ENCODE assay signal across 19 cellular contexts in the genomic region with DNA sequence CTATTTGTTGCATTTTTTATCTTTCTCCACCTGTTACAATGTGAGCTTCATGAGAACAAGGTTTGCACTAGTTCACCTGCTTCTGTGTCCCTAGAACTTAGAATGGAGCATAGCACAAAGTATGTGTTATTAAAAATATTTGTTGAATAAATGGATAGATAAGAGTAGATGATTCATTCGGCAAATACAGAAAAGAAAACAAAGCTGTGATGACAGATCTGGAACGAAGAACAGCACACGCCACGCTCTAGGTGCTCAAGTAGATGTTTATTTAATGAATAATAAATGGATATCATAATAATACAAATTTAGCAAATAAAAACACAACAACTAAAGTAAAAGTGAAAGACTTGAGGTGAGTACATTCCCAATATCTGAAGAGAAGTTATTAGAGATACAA.
DNase-seq lines count a peak whose midpoint lies in the region; ATAC-seq and TF ChIP-seq lines count a peak whose summit lies in the region.
"Had no signal": no experiment of that assay in that cellular context is flagged by ENCODE, and none has a peak within 500 bp of the region (broad histone marks: within the 10 kb centered on the region; RNA-seq: fewer than 3 reads in every experiment).

No MANE protein-coding gene starts in this region.

- no peaks in the 10 kb centered on the region for H3K27me3 ChIP-seq in breast epithelium
- no peaks in the 10 kb centered on the region for H3K27me3 ChIP-seq in Peyer's patch
- H3K27me3 ChIP-seq: SJSA1 had no signal

- H3K4me1 ChIP-seq in breast epithelium (no peaks in the 10 kb centered on the region), Peyer's patch (no peaks in the 10 kb centered on the region)
- H3K4me1 ChIP-seq: SJSA1 had no signal

- CTCF ChIA-PET in MCF 10A (lab: Yijun Ruan, JAX): interaction anchor here (0.6 kb wide), 1 partner anchor 225 kb away, joined by 3 read pairs; no protein-coding TSS in a partner anchor

- H3K36me3 Mint-ChIP-seq in MCF 10A (ENCODE audit: insufficient read depth, unreplicated experiment): no peaks in the 10 kb centered on the region

- TF ChIP-seq CTCF in MCF 10A (IDR thresholded peaks at IDR 0.05; ENCODE audit: unreplicated experiment) (no peak), breast epithelium (IDR thresholded peaks at IDR 0.05) (no peak), cardiac fibroblast (IDR thresholded peaks at IDR 0.05; ENCODE audit: low read depth, low read length) (no peak), fibroblast of the aortic adventitia (IDR thresholded peaks at IDR 0.05; ENCODE audit: insufficient read depth, low read length) (no peak), Peyer's patch (IDR thresholded peaks at IDR 0.05) (no peak)

- H3K4me3 Mint-ChIP-seq in MCF 10A (ENCODE audit: unreplicated experiment): no peak overlapping the region
- H3K4me3 Mint-ChIP-seq: B cell had no signal

- DNase-seq in MCF 10A (ENCODE audit: unreplicated experiment) (peak; percentile 8), breast epithelium (ENCODE audit: low spot score in 2 of 2) (no peak), cardiac fibroblast (ENCODE audit: low read depth in 2 of 2) (peak; percentile 31 to 71), fibroblast of the aortic adventitia (ENCODE audit: low read depth) (peak; percentile 67), Peyer's patch (no peak), HuH-7 (ENCODE audit: low spot score) (no peak)
- DNase-seq: 8988T, IMR-90, Karpas-422, MM.1S, NCI-H1092, NCI-H2081, NCI-H510A treated with DMSO at 0.1 percent for 48 hours, NCI-H82 had no signal

- peaks cover 6% of the 10 kb centered on the region for H3K4me1 Mint-ChIP-seq in MCF 10A (ENCODE audit: insufficient read depth, unreplicated experiment)
- H3K4me1 Mint-ChIP-seq: B cell had no signal

- POLR2A ChIA-PET in MCF 10A (lab: Yijun Ruan, JAX): interaction anchor here (0.7 to 1.5 kb wide), 3 partner anchors 9 to 87 kb away, joined by 3 to 6 read pairs (median 3); no protein-coding TSS in a partner anchor

- ATAC-seq in HG03457 (IDR thresholded peaks at IDR 0.05; ENCODE audit: unreplicated experiment) (no peak), GM21529 (IDR thresholded peaks at IDR 0.05; ENCODE audit: unreplicated experiment) (no peak)

- intact Hi-C loops in MCF 10A (cut with micrococcal nuclease) (no loop called here), breast epithelium (cut with DNase I; ENCODE audit: low total_unique reads) (no loop called here)

- TF ChIP-seq POLR2A in breast epithelium (IDR thresholded peaks at IDR 0.05) (no peak), Peyer's patch (IDR thresholded peaks at IDR 0.05) (no peak)

- no peaks in the 10 kb centered on the region for H3K36me3 ChIP-seq in breast epithelium
- H3K36me3 ChIP-seq in Peyer's patch: no peaks in the 10 kb centered on the region
- H3K36me3 ChIP-seq: SJSA1 had no signal

- H3K9me3 Mint-ChIP-seq in MCF 10A (ENCODE audit: unreplicated experiment): no peaks in the 10 kb centered on the region

- H3K9me3 ChIP-seq in breast epithelium (no peaks in the 10 kb centered on the region), Peyer's patch (no peaks in the 10 kb centered on the region)
- H3K9me3 ChIP-seq: SJSA1 had no signal

- peak overlapping the region; percentile 64 for H3K27ac Mint-ChIP-seq in MCF 10A (ENCODE audit: low read depth, unreplicated experiment)
- H3K27ac Mint-ChIP-seq: B cell had no signal

- BruUV-seq in MCF 10A (replicated peaks; lab: Mats Ljungman, UMichigan): no TSS peak

- H3K27ac ChIP-seq in breast epithelium (no peak overlapping the region), Peyer's patch (no peak overlapping the region)
- H3K27ac ChIP-seq: RWPE1, SJSA1 had no signal

- no peak overlapping the region for H3K4me3 ChIP-seq in breast epithelium
- H3K4me3 ChIP-seq in cardiac fibroblast (replicated peaks in 1 of 2; ENCODE audit: low read depth in 2 of 2, low read length in 2 of 2): no peak overlapping the region
- no peak overlapping the region for H3K4me3 ChIP-seq in fibroblast of the aortic adventitia (ENCODE audit: low read depth, low read length)
- no peak overlapping the region for H3K4me3 ChIP-seq in Peyer's patch
- H3K4me3 ChIP-seq: SJSA1 had no signal

- H3K27me3 Mint-ChIP-seq in MCF 10A (ENCODE audit: insufficient read depth, unreplicated experiment): no peaks in the 10 kb centered on the region
- H3K27me3 Mint-ChIP-seq: B cell had no signal

Comparison
In these comparisons a context has a peak if more than half of its experiments do, and no peak if none do; other contexts are left out.
1. DNase-seq: peak in MCF 10A (single experiment), cardiac fibroblast (2 of 2) and fibroblast of the aortic adventitia (single experiment); none in breast epithelium (0 of 2), Peyer's patch (0 of 3) and HuH-7 (single experiment).